Comparison of ENCODE assay signal across 1 cellular context in the genomic region with DNA sequence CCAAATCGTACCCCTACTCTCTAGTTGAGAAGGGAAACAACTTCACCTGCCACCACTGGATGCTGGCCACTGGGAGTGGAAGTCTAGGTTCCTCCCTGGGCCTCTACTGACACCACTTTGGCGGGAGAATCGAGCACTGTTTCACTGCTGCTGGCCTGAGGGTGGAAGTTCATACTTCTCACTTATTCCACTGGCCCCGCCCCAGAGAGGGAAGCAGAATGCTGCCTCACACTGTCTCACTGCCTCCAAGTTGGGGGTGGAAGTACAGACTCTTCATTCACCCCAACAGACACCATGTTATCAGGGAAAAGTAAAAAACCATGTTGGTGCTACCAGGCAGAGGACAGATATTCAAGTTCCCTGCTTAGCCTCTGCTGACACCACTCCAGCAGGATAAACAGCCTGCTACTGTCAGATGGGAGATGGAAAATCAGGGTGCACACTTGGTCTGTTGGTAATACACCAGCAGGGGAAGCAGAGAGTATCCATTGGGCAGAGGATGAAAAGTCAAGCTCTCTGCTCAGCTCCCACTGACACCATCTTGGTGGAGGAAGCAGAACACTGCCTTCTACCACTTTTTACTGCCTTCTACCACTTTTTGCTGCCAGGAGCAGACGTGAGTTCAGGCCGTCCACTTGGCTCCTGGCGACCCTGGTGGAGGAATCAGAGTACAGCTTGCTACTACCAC.
TF ChIP-seq lines count a peak whose summit lies in the region.

No MANE protein-coding gene starts in this region.

TF ChIP-seq in GM23338, 12 proteins besides CTCF, POLR2A, EP300 and RAD21 (continued from another document):
- TF ChIP-seq EZH2phosphoT487 (IDR thresholded peaks at IDR 0.05; ENCODE audit: unreplicated experiment) (no peak), EZH2 (IDR thresholded peaks at IDR 0.05; ENCODE audit: low read depth, unreplicated experiment) (no peak), ZNF114 (CRISPR knock-in tag; IDR thresholded peaks at IDR 0.05) (no peak), JUNB (IDR thresholded peaks at IDR 0.05; ENCODE audit: unreplicated experiment) (no peak), CREB1 (CRISPR knock-in tag; IDR thresholded peaks at IDR 0.05; ENCODE audit: low read depth) (no peak), STAT1 (IDR thresholded peaks at IDR 0.05; ENCODE audit: unreplicated experiment) (no peak), NANOG (IDR thresholded peaks at IDR 0.05; ENCODE audit: borderline replicate concordance) (no peak), POLR2AphosphoS5 (IDR thresholded peaks at IDR 0.05; ENCODE audit: low read depth) (no peak)
- TF ChIP-seq, protein P1, sequence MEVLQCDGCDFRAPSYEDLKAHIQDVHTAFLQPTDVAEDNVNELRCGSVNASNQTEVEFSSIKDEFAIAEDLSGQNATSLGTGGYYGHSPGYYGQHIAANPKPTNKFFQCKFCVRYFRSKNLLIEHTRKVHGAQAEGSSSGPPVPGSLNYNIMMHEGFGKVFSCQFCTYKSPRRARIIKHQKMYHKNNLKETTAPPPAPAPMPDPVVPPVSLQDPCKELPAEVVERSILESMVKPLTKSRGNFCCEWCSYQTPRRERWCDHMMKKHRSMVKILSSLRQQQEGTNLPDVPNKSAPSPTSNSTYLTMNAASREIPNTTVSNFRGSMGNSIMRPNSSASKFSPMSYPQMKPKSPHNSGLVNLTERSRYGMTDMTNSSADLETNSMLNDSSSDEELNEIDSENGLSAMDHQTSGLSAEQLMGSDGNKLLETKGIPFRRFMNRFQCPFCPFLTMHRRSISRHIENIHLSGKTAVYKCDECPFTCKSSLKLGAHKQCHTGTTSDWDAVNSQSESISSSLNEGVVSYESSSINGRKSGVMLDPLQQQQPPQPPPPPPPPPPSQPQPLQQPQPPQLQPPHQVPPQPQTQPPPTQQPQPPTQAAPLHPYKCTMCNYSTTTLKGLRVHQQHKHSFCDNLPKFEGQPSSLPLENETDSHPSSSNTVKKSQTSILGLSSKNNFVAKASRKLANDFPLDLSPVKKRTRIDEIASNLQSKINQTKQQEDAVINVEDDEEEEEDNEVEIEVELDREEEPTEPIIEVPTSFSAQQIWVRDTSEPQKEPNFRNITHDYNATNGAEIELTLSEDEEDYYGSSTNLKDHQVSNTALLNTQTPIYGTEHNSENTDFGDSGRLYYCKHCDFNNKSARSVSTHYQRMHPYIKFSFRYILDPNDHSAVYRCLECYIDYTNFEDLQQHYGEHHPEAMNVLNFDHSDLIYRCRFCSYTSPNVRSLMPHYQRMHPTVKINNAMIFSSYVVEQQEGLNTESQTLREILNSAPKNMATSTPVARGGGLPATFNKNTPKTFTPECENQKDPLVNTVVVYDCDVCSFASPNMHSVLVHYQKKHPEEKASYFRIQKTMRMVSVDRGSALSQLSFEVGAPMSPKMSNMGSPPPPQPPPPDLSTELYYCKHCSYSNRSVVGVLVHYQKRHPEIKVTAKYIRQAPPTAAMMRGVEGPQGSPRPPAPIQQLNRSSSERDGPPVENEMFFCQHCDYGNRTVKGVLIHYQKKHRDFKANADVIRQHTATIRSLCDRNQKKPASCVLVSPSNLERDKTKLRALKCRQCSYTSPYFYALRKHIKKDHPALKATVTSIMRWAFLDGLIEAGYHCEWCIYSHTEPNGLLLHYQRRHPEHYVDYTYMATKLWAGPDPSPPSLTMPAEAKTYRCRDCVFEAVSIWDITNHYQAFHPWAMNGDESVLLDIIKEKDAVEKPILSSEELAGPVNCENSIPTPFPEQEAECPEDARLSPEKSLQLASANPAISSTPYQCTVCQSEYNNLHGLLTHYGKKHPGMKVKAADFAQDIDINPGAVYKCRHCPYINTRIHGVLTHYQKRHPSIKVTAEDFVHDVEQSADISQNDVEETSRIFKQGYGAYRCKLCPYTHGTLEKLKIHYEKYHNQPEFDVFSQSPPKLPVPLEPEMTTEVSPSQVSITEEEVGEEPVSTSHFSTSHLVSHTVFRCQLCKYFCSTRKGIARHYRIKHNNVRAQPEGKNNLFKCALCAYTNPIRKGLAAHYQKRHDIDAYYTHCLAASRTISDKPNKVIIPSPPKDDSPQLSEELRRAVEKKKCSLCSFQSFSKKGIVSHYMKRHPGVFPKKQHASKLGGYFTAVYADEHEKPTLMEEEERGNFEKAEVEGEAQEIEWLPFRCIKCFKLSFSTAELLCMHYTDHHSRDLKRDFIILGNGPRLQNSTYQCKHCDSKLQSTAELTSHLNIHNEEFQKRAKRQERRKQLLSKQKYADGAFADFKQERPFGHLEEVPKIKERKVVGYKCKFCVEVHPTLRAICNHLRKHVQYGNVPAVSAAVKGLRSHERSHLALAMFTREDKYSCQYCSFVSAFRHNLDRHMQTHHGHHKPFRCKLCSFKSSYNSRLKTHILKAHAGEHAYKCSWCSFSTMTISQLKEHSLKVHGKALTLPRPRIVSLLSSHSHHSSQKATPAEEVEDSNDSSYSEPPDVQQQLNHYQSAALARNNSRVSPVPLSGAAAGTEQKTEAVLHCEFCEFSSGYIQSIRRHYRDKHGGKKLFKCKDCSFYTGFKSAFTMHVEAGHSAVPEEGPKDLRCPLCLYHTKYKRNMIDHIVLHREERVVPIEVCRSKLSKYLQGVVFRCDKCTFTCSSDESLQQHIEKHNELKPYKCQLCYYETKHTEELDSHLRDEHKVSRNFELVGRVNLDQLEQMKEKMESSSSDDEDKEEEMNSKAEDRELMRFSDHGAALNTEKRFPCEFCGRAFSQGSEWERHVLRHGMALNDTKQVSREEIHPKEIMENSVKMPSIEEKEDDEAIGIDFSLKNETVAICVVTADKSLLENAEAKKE (CRISPR knock-in tag; IDR thresholded peaks at IDR 0.05) = no peak
- TF ChIP-seq, protein P2, sequence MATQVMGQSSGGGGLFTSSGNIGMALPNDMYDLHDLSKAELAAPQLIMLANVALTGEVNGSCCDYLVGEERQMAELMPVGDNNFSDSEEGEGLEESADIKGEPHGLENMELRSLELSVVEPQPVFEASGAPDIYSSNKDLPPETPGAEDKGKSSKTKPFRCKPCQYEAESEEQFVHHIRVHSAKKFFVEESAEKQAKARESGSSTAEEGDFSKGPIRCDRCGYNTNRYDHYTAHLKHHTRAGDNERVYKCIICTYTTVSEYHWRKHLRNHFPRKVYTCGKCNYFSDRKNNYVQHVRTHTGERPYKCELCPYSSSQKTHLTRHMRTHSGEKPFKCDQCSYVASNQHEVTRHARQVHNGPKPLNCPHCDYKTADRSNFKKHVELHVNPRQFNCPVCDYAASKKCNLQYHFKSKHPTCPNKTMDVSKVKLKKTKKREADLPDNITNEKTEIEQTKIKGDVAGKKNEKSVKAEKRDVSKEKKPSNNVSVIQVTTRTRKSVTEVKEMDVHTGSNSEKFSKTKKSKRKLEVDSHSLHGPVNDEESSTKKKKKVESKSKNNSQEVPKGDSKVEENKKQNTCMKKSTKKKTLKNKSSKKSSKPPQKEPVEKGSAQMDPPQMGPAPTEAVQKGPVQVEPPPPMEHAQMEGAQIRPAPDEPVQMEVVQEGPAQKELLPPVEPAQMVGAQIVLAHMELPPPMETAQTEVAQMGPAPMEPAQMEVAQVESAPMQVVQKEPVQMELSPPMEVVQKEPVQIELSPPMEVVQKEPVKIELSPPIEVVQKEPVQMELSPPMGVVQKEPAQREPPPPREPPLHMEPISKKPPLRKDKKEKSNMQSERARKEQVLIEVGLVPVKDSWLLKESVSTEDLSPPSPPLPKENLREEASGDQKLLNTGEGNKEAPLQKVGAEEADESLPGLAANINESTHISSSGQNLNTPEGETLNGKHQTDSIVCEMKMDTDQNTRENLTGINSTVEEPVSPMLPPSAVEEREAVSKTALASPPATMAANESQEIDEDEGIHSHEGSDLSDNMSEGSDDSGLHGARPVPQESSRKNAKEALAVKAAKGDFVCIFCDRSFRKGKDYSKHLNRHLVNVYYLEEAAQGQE (IDR thresholded peaks at IDR 0.05; ENCODE audit: unreplicated experiment) = no peak
TF ChIP-seq in GM23338: peak in this region for 0.
